ENCODE assay signal across 1 cellular context in the genomic region with DNA sequence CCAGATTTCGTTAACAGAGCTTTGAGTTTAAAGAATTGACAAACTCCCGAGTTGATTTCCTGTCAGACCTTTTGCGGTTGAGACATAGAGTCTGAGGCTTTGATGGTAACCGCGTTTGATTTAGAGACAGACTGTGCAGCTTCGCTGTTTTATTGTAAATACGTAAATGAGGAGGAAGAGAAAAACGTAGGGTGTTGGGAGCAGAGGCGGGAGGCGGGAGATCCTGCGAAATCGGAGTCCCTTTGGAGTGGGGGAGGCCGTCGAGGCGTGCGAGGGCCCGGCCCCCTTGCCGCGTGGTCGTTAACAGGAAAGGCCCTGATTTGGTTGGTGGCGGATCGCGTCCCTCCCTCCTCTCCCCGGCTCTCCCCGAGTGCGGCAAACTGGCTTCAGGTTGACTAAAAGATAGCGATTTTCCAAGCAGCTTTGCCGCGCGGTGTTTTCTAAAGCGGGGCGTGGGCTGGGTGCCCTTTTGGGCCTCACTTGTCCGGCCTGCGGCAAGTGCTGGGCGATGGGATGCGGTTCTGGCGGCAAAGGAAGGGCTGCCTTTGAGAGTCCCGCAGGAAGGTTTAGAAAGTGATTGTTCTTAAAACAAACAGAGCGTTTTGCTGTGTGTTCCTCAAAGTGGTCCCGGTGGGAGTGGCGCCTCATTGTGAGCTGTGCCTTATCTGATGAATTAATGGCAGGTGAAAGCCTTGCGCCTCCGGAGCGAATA.
A peak's percentile ranks its signal among the peaks of the same experiment; 100 is the strongest.
TF ChIP-seq lines count a peak whose summit lies in the region.

No MANE protein-coding gene starts in this region.

TF ChIP-seq in HepG2, 621 proteins besides CTCF, POLR2A, EP300 and RAD21 (continued from another document and continues in another):
- TF ChIP-seq CEBPG (CRISPR knock-in tag; IDR thresholded peaks at IDR 0.05) (no peak), MLLT10 (CRISPR knock-in tag; IDR thresholded peaks at IDR 0.05) (no peak), HNF4G (IDR thresholded peaks at IDR 0.05; ENCODE audit: borderline replicate concordance, low read depth, low read length) (no peak), HNF4G (CRISPR knock-in tag; IDR thresholded peaks at IDR 0.05; ENCODE audit: borderline replicate concordance, low read depth) (no peak), HNF1B (CRISPR knock-in tag; IDR thresholded peaks at IDR 0.05) (peak; percentile 33; the same call in 1 of the 2 replicates), ZSCAN30 (CRISPR knock-in tag; IDR thresholded peaks at IDR 0.05) (no peak), ZNF564 (CRISPR knock-in tag; IDR thresholded peaks at IDR 0.05) (no peak), SIN3A (IDR thresholded peaks at IDR 0.05; ENCODE audit: borderline replicate concordance, low read depth, low read length) (0 out of 2 replicates have a peak, but pooled peaks have one; percentile 31), ZBTB26 (CRISPR knock-in tag; IDR thresholded peaks at IDR 0.05; ENCODE audit: borderline replicate concordance) (no peak), MAZ (IDR thresholded peaks at IDR 0.05; ENCODE audit: borderline replicate concordance, low read depth, low read length) (no peak), MAZ (CRISPR knock-in tag; IDR thresholded peaks at IDR 0.05; ENCODE audit: low read depth) (no peak), MLXIP (CRISPR knock-in tag; IDR thresholded peaks at IDR 0.05; ENCODE audit: borderline replicate concordance) (no peak), THRA (CRISPR knock-in tag; IDR thresholded peaks at IDR 0.05; ENCODE audit: borderline replicate concordance) (no peak), ZNF605 (CRISPR knock-in tag; IDR thresholded peaks at IDR 0.05) (peak; percentile 45; the same call in 1 of the 2 replicates), MNT (IDR thresholded peaks at IDR 0.05) (no peak), MAFF (IDR thresholded peaks at IDR 0.05; ENCODE audit: low read depth, low read length) (no peak), ZNF24 (IDR thresholded peaks at IDR 0.05) (no peak), ATAD3A (CRISPR knock-in tag; IDR thresholded peaks at IDR 0.05) (no peak), ZNF660 (CRISPR knock-in tag; IDR thresholded peaks at IDR 0.05; ENCODE audit: borderline replicate concordance, low read depth) (no peak), ZFP36L2 (CRISPR knock-in tag; IDR thresholded peaks at IDR 0.05) (no peak), TP53 (CRISPR knock-in tag; conservative IDR thresholded peaks at IDR 0.05) (no peak), AGO1 (IDR thresholded peaks at IDR 0.05; ENCODE audit: low read depth, low read length, poor library complexity, severe bottlenecking) (no peak), ZFP62 (CRISPR knock-in tag; IDR thresholded peaks at IDR 0.05) (no peak), PRPF4 (IDR thresholded peaks at IDR 0.05; ENCODE audit: low read depth, low read length, poor library complexity, severe bottlenecking) (no peak)
- TF ChIP-seq, protein P1, sequence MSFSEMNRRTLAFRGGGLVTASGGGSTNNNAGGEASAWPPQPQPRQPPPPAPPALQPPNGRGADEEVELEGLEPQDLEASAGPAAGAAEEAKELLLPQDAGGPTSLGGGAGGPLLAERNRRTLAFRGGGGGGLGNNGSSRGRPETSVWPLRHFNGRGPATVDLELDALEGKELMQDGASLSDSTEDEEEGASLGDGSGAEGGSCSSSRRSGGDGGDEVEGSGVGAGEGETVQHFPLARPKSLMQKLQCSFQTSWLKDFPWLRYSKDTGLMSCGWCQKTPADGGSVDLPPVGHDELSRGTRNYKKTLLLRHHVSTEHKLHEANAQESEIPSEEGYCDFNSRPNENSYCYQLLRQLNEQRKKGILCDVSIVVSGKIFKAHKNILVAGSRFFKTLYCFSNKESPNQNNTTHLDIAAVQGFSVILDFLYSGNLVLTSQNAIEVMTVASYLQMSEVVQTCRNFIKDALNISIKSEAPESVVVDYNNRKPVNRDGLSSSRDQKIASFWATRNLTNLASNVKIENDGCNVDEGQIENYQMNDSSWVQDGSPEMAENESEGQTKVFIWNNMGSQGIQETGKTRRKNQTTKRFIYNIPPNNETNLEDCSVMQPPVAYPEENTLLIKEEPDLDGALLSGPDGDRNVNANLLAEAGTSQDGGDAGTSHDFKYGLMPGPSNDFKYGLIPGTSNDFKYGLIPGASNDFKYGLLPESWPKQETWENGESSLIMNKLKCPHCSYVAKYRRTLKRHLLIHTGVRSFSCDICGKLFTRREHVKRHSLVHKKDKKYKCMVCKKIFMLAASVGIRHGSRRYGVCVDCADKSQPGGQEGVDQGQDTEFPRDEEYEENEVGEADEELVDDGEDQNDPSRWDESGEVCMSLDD (CRISPR knock-in tag; IDR thresholded peaks at IDR 0.05; ENCODE audit: borderline replicate concordance), result no peak
- TF ChIP-seq, protein P2, sequence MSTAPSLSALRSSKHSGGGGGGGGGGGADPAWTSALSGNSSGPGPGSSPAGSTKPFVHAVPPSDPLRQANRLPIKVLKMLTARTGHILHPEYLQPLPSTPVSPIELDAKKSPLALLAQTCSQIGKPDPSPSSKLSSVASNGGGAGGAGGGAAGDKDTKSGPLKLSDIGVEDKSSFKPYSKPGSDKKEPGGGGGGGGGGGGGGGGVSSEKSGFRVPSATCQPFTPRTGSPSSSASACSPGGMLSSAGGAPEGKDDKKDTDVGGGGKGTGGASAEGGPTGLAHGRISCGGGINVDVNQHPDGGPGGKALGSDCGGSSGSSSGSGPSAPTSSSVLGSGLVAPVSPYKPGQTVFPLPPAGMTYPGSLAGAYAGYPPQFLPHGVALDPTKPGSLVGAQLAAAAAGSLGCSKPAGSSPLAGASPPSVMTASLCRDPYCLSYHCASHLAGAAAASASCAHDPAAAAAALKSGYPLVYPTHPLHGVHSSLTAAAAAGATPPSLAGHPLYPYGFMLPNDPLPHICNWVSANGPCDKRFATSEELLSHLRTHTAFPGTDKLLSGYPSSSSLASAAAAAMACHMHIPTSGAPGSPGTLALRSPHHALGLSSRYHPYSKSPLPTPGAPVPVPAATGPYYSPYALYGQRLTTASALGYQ (CRISPR knock-in tag; IDR thresholded peaks at IDR 0.05), result no peak
- TF ChIP-seq, protein P3, sequence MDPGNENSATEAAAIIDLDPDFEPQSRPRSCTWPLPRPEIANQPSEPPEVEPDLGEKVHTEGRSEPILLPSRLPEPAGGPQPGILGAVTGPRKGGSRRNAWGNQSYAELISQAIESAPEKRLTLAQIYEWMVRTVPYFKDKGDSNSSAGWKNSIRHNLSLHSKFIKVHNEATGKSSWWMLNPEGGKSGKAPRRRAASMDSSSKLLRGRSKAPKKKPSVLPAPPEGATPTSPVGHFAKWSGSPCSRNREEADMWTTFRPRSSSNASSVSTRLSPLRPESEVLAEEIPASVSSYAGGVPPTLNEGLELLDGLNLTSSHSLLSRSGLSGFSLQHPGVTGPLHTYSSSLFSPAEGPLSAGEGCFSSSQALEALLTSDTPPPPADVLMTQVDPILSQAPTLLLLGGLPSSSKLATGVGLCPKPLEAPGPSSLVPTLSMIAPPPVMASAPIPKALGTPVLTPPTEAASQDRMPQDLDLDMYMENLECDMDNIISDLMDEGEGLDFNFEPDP (CRISPR knock-in tag; conservative IDR thresholded peaks at IDR 0.05), result no peak
- TF ChIP-seq, protein P4, sequence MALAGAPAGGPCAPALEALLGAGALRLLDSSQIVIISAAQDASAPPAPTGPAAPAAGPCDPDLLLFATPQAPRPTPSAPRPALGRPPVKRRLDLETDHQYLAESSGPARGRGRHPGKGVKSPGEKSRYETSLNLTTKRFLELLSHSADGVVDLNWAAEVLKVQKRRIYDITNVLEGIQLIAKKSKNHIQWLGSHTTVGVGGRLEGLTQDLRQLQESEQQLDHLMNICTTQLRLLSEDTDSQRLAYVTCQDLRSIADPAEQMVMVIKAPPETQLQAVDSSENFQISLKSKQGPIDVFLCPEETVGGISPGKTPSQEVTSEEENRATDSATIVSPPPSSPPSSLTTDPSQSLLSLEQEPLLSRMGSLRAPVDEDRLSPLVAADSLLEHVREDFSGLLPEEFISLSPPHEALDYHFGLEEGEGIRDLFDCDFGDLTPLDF (CRISPR knock-in tag; IDR thresholded peaks at IDR 0.05), result no peak
- TF ChIP-seq, protein P5, sequence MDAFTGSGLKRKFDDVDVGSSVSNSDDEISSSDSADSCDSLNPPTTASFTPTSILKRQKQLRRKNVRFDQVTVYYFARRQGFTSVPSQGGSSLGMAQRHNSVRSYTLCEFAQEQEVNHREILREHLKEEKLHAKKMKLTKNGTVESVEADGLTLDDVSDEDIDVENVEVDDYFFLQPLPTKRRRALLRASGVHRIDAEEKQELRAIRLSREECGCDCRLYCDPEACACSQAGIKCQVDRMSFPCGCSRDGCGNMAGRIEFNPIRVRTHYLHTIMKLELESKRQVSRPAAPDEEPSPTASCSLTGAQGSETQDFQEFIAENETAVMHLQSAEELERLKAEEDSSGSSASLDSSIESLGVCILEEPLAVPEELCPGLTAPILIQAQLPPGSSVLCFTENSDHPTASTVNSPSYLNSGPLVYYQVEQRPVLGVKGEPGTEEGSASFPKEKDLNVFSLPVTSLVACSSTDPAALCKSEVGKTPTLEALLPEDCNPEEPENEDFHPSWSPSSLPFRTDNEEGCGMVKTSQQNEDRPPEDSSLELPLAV (CRISPR knock-in tag; conservative IDR thresholded peaks at IDR 0.05; ENCODE audit: low read depth), result no peak
- TF ChIP-seq, protein P6, sequence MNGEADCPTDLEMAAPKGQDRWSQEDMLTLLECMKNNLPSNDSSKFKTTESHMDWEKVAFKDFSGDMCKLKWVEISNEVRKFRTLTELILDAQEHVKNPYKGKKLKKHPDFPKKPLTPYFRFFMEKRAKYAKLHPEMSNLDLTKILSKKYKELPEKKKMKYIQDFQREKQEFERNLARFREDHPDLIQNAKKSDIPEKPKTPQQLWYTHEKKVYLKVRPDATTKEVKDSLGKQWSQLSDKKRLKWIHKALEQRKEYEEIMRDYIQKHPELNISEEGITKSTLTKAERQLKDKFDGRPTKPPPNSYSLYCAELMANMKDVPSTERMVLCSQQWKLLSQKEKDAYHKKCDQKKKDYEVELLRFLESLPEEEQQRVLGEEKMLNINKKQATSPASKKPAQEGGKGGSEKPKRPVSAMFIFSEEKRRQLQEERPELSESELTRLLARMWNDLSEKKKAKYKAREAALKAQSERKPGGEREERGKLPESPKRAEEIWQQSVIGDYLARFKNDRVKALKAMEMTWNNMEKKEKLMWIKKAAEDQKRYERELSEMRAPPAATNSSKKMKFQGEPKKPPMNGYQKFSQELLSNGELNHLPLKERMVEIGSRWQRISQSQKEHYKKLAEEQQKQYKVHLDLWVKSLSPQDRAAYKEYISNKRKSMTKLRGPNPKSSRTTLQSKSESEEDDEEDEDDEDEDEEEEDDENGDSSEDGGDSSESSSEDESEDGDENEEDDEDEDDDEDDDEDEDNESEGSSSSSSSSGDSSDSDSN (CRISPR knock-in tag; IDR thresholded peaks at IDR 0.05), result 0 out of 2 replicates have a peak, but pooled peaks have one; percentile 37
